15 cellular contexts compared by ENCODE assay signal in genomic region chr6:137156650-137157049, GRCh38. TPM values are rescaled to one million over a fixed set of nuclear protein-coding genes. Genes with fewer than 3 reads are reported as not detected.
"Had no signal": no experiment of that assay in that cellular context is flagged by ENCODE, and none has a peak within 500 bp of the region (broad histone marks: within the 10 kb centered on the region; RNA-seq: fewer than 3 reads in every experiment).

No MANE protein-coding gene starts in this region.

- H3K9me3 Mint-ChIP-seq: activated T-cell treated with anti-CD3 and anti-CD28 coated beads, Interleukin-2, amount 50 U/mL, for 24 hours; stimulated activated naive CD8-positive, alpha-beta T cell treated with anti-CD3 and anti-CD28 coated beads, Interleukin-15, amount 100 ng/mL, for 72 hours had no signal

- DNase-seq: activated gamma-delta T cell treated with Interleukin-2 at 50 U/mL for 16 hours; activated T-cell treated with anti-CD3 and anti-CD28 coated beads, Interleukin-2, amount 50 U/mL, for 24 hours; aorta; cerebellar nuclear complex; effector CD8-positive, alpha-beta T cell; foreskin melanocyte; head of caudate nucleus; left cardiac atrium; pancreas; sigmoid colon had no signal

- H3K9me3 ChIP-seq: pancreas, sigmoid colon had no signal

RNA-seq across cellular contexts. Expression of gene IL22RA2, which starts 16.8 kb away (rescaled TPM):
- total RNA-seq: aorta, fibroblast of lung, left cardiac atrium, lung microvascular endothelial cell, sigmoid colon, temporal lobe, ureter had no signal
